ENCODE assay signal across 8 cellular contexts in the genomic region with DNA sequence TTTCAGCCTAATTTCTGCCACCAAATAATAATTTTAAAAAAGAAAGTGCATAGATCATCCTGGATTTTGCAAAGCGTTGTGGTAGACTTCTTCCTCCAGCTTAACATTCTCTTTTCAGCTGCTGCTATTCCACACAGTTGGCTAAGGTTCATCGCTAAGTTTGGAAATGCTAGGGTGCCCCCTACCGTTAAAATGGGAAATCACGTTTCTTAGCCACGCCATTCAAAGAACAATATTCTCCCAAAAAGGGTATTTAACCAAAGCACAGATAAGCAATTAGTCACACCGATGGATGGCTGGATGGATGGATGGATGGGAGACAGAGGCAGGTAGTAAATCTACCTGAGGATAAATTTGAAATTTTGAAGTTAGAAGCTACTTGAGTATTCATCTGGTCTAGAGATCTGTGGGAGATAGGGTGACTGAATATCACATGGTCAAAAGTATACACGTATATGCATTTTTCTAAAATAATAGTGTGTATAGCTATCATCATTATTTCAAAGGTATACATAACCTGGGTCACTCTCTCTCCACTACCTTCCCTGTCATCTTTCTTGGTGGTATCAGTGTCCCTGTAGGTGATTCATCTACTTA.
DNase-seq lines count a peak whose midpoint lies in the region; TF ChIP-seq lines count a peak whose summit lies in the region.

No MANE protein-coding gene starts in this region.

- DNase-seq in activated T-cell treated with anti-CD3 and anti-CD28 coated beads for 24 hours (ENCODE audit: low read depth) (peak; percentile 12), H4 (ENCODE audit: low spot score) (peak; percentile 11), Karpas-422 (peak; percentile 83), SK-MEL-5 (ENCODE audit: low read depth, low spot score) (peak; percentile 71), mammary epithelial cell (peak; percentile 42), kidney glomerular epithelial cell (lab: John Stamatoyannopoulos, UW) (peak; percentile 60)
- DNase-seq in activated T-cell treated with anti-CD3 and anti-CD28 coated beads, Interleukin-2, amount 50 U/mL, for 1 hour: no peak
- DNase-seq in stimulated activated CD8-positive, alpha-beta memory T cell treated with anti-CD3 and anti-CD28 coated beads, Interleukin-4, amount 100 ng/mL, for 24 hours (ENCODE audit: low read depth): peak; percentile 2

- 4% methylated on average over 7 of the region's 7 CpGs for WGBS in mammary epithelial cell (ENCODE audit: low coverage, missing lambda C conversion rate)

- intact Hi-C loops in mammary epithelial cell (cut with micrococcal nuclease): loop anchor here (1.0 to 5.0 kb wide), 5 partner anchors 324 to 1310 kb away; no protein-coding TSS in a partner anchor

- H3K27ac ChIP-seq in Karpas-422 (ENCODE audit: low read length): no peak overlapping the region
- H3K27ac ChIP-seq in mammary epithelial cell (ENCODE audit: insufficient read depth, low read depth, low read length): no peak overlapping the region

- dilution Hi-C loops in mammary epithelial cell (cut with HindIII; ENCODE audit: low sequenced_read_pairs): no loop called here

- in situ Hi-C loops in SK-MEL-5 (cut with HindIII; ENCODE audit: low pct_unique_long_range_greater_than_20kb, low sequenced_read_pairs): no loop called here
- in situ Hi-C loops in mammary epithelial cell (cut with MboI; ENCODE audit: low sequenced_read_pairs in 2 of 2): loop anchor here (25.0 kb wide), 2 partner anchors 530 to 805 kb away; no protein-coding TSS in a partner anchor

- peak; percentile 75 for TF ChIP-seq CTCF in mammary epithelial cell (conservative IDR thresholded peaks at IDR 0.05 in 1 of 2, IDR thresholded peaks at IDR 0.05 in 1 of 2; ENCODE audit: extremely low read depth in 1 of 2, insufficient read depth in 1 of 2, low read depth in 1 of 2, low read length in 2 of 2)

- CTCF ChIA-PET in mammary epithelial cell (lab: Charles Lee; ENCODE audit: low non-redundant PET): interaction anchor here (0.6 to 0.7 kb wide), 4 partner anchors 35 to 607 kb away, joined by 3 to 8 read pairs (median 4); no protein-coding TSS in a partner anchor

- H3K4me3 ChIP-seq in Karpas-422 (ENCODE audit: low read length): no peak overlapping the region
- no peak overlapping the region for H3K4me3 ChIP-seq in mammary epithelial cell (replicated peaks in 1 of 3; ENCODE audit: insufficient read depth in 1 of 3, low read depth in 2 of 3, low read length in 3 of 3)

- H3K27me3 ChIP-seq in Karpas-422 (ENCODE audit: low read length) (no peaks in the 10 kb centered on the region), mammary epithelial cell (ENCODE audit: insufficient read depth, low read length) (no peaks in the 10 kb centered on the region)

- H3K9me2 ChIP-seq in Karpas-422 (replicated peaks; ENCODE audit: insufficient read depth, low read length): no peaks in the 10 kb centered on the region

- H3K9ac ChIP-seq in Karpas-422 (ENCODE audit: low read length) (no peak overlapping the region), mammary epithelial cell (ENCODE audit: insufficient read depth, low read length) (no peak overlapping the region)

- H4K20me1 ChIP-seq in Karpas-422 (ENCODE audit: insufficient read depth, low read depth, low read length) (no peaks in the 10 kb centered on the region), mammary epithelial cell (ENCODE audit: insufficient read depth, low read length) (no peaks in the 10 kb centered on the region)

- no TSS peak for BruUV-seq in mammary epithelial cell (replicated peaks; lab: Mats Ljungman, UMichigan)

- H3K36me3 ChIP-seq in Karpas-422 (ENCODE audit: insufficient read depth, low read length): no peaks in the 10 kb centered on the region
- H3K36me3 ChIP-seq in mammary epithelial cell (ENCODE audit: insufficient read depth, low read length): no peaks in the 10 kb centered on the region

- H3K79me2 ChIP-seq in Karpas-422 (ENCODE audit: low read length) (no peaks in the 10 kb centered on the region), mammary epithelial cell (ENCODE audit: insufficient read depth, low read length) (no peaks in the 10 kb centered on the region)

- H2AFZ ChIP-seq in Karpas-422 (ENCODE audit: low read length) (no peak overlapping the region), mammary epithelial cell (ENCODE audit: low read depth, low read length) (no peak overlapping the region)

- H3K4me1 ChIP-seq in Karpas-422 (ENCODE audit: low read length) (no peaks in the 10 kb centered on the region), mammary epithelial cell (ENCODE audit: insufficient read depth, low read length) (no peaks in the 10 kb centered on the region)

- H3K9me3 ChIP-seq in Karpas-422 (ENCODE audit: low read length): no peaks in the 10 kb centered on the region
- no peaks in the 10 kb centered on the region for H3K9me3 ChIP-seq in mammary epithelial cell (replicated peaks; ENCODE audit: insufficient read depth, low read length)

- no peak overlapping the region for H3K4me2 ChIP-seq in Karpas-422 (ENCODE audit: low read depth, low read length, poor library complexity, severe bottlenecking)
- H3K4me2 ChIP-seq in mammary epithelial cell (ENCODE audit: insufficient read depth, low read depth, low read length): no peak overlapping the region
